Comparison of ENCODE assay signal across 1 cellular context in genomic region chr10:76031769-76032441, GRCh38.
TF ChIP-seq lines count a peak whose summit lies in the region.

No MANE protein-coding gene starts in this region.

TF ChIP-seq in HepG2, 621 proteins besides CTCF, POLR2A, EP300 and RAD21 (continued from another document):
- TF ChIP-seq ZNF142 (CRISPR knock-in tag; IDR thresholded peaks at IDR 0.05): no peak
TF ChIP-seq in HepG2: peak in this region for 26.
